1 cellular context compared by ENCODE assay signal in the genomic region with DNA sequence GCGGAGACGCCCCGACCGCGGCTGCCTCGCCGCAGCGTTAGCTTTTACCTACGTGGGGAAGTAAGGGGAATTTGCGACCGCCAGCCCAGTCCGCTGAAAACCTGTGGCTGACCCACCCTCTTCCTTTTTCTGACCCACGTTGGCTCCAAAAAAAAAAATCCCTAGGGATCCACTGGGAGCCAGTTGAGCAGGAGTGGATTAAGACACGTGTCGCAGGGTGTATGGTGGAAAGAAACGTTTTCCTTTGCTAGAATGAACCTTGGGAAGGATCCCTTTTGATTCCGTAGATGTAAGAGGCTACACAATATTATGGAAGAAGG.
TF ChIP-seq lines count a peak whose summit lies in the region.

No MANE protein-coding gene starts in this region.

TF ChIP-seq in H1, 55 proteins besides CTCF, POLR2A, EP300 and RAD21:
- peak; percentile 55; the same call in 1 of the 2 replicates for TF ChIP-seq PHF8 (conservative IDR thresholded peaks at IDR 0.05; ENCODE audit: low read depth, low read length)
- TF ChIP-seq KDM4A (IDR thresholded peaks at IDR 0.05; ENCODE audit: low read depth, low read length, severe bottlenecking): peak; percentile 12
- no peak for TF ChIP-seq GTF2F1 (IDR thresholded peaks at IDR 0.05; ENCODE audit: borderline replicate concordance, low read depth, low read length)
- TF ChIP-seq EZH2 (IDR thresholded peaks at IDR 0.05; ENCODE audit: low read depth, low read length, severe bottlenecking): no peak
